1 cellular context compared by ENCODE assay signal in the genomic region with DNA sequence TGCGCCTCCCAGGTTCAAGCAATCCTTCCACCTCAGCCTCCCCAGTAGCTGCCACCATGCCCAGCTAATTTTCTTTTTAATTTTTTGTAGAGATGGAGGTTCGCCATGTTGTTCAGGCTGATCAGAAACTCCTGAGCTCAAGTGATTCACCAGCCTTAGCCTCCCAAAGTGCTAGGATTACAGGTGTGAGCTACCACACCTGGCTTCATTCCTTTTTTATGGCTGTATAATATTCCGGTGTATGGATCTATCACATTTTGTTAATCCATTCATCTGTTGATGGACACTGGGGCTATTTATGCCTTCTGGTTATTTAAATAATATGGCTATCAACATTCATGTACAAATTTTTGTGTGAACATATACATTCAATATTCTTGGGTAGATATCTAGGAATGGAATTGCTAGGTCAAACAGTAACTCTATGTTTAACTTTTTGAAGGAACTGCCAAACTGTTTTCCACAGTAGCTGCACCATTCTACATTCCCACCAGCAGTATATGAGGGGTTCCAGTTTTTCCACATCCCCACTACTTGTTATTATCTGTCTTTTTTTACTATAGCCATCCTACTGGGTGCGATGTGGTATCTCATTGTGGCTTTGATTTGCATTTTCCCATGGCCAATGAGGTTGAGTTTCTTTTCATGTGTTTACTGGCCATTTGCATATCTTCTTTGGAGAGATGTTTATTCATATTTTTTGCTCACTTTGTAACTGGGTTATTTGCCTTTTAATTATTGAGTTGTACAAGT.
TF ChIP-seq lines count a peak whose summit lies in the region.

No MANE protein-coding gene starts in this region.

TF ChIP-seq in H1, 55 proteins besides CTCF, POLR2A, EP300 and RAD21:
- TF ChIP-seq HDAC2 (IDR thresholded peaks at IDR 0.05; ENCODE audit: borderline replicate concordance in 1 of 2, low read depth in 2 of 2, low read length in 2 of 2) (peak in 1 of 2 experiments; percentile 46; a peak in 1 of 4 replicates), RBBP5 (IDR thresholded peaks at IDR 0.05; ENCODE audit: borderline replicate concordance, low read depth, low read length) (no peak), CBX8 (IDR thresholded peaks at IDR 0.05; ENCODE audit: borderline replicate concordance, low read depth, low read length) (no peak), SIRT6 (IDR thresholded peaks at IDR 0.05; ENCODE audit: low read length) (no peak), GTF2F1 (IDR thresholded peaks at IDR 0.05; ENCODE audit: borderline replicate concordance, low read depth, low read length) (no peak), KDM1A (IDR thresholded peaks at IDR 0.05; ENCODE audit: borderline replicate concordance, low read length) (0 out of 2 replicates have a peak, but pooled peaks have one; percentile 67), HDAC6 (IDR thresholded peaks at IDR 0.05; ENCODE audit: low read depth, low read length) (no peak)
